36 cellular contexts compared by ENCODE assay signal in the genomic region with DNA sequence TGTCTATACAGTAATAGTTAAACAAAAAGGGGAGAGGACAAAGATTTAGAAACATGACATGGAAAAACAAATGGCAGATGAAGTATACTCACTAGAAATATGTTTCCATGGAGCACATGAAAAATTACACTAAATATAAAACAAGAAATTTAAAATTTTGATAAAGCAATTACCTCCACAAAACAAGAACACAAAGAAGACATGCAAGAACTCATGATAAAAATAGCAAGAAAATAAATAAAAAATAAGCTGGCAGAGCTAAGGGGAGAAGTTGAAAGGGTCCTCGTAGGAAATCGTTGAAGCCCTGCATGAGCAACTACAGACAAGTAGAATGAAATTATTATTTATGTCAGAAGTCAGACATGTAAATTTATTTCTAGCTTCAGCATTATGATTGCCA.
"Had no signal": no experiment of that assay in that cellular context is flagged by ENCODE, and none has a peak within 500 bp of the region (broad histone marks: within the 10 kb centered on the region; RNA-seq: fewer than 3 reads in every experiment).

No MANE protein-coding gene starts in this region.

- H3K4me3 ChIP-seq: MG63 had no signal

- H3K9me3 ChIP-seq: MG63 had no signal

- H3K36me3 ChIP-seq: MG63 had no signal

- DNase-seq: Karpas-422, Kasumi-1, MG63, MM.1S, MV-4-11, NCI-H1048, NCI-H1092, NCI-H1092 treated with DMSO at 0.1 percent for 48 hours, NCI-H1105, NCI-H1105 treated with DMSO at 0.1 percent for 48 hours, NCI-H1417, NCI-H1417 treated with DMSO at 0.1 percent for 48 hours, NCI-H1436, NCI-H1436 treated with DMSO at 0.1 percent for 48 hours, NCI-H146, NCI-H1694, NCI-H1694 treated with DMSO at 0.1 percent for 48 hours, NCI-H187, NCI-H187 treated with DMSO at 0.1 percent for 48 hours, NCI-H1930, NCI-H2029, NCI-H2029 treated with DMSO at 0.1 percent for 48 hours, NCI-H2081, NCI-H2081 treated with DMSO at 0.1 percent for 48 hours, NCI-H2107, NCI-H2171, NCI-H2171 treated with DMSO at 0.1 percent for 48 hours, NCI-H2227 treated with DMSO at 0.1 percent for 48 hours, NCI-H226, NCI-H345, NCI-H446, NCI-H446 treated with DMSO at 0.1 percent for 48 hours, NCI-H510A, NCI-H510A treated with DMSO at 0.1 percent for 48 hours, NCI-H524, NCI-H524 treated with DMSO at 0.1 percent for 48 hours had no signal

- H3K27me3 ChIP-seq: MG63 had no signal
